ENCODE assay signal across 20 cellular contexts in genomic region chr19:32919365-32919764, GRCh38. TPM values are rescaled to one million over a fixed set of nuclear protein-coding genes. Genes with fewer than 3 reads are reported as not detected.
DNase-seq lines count a peak whose midpoint lies in the region; ATAC-seq and TF ChIP-seq lines count a peak whose summit lies in the region.
"Had no signal": no experiment of that assay in that cellular context is flagged by ENCODE, and none has a peak within 500 bp of the region (broad histone marks: within the 10 kb centered on the region; RNA-seq: fewer than 3 reads in every experiment).

No MANE protein-coding gene starts in this region.

- H3K36me3 Mint-ChIP-seq in GM23338 (ENCODE audit: low read depth) (peaks cover 7% of the 10 kb centered on the region), osteocyte (ENCODE audit: unreplicated experiment) (peaks cover 24% of the 10 kb centered on the region)
- H3K36me3 Mint-ChIP-seq in effector memory CD8-positive, alpha-beta T cell (ENCODE audit: insufficient read depth) = peaks cover 20% of the 10 kb centered on the region

- no peaks in the 10 kb centered on the region for H3K27me3 Mint-ChIP-seq in GM23338 (ENCODE audit: insufficient read depth, low read depth, poor library complexity)
- no peaks in the 10 kb centered on the region for H3K27me3 Mint-ChIP-seq in effector memory CD8-positive, alpha-beta T cell
- no peaks in the 10 kb centered on the region for H3K27me3 Mint-ChIP-seq in osteocyte (ENCODE audit: unreplicated experiment)

- H3K4me1 Mint-ChIP-seq in GM23338 = peaks cover 21% of the 10 kb centered on the region
- no peaks in the 10 kb centered on the region for H3K4me1 Mint-ChIP-seq in effector memory CD8-positive, alpha-beta T cell (ENCODE audit: low read depth in 2 of 2)
- no peaks in the 10 kb centered on the region for H3K4me1 Mint-ChIP-seq in osteocyte (ENCODE audit: unreplicated experiment)

- H3K36me3 ChIP-seq in GM23338 (ENCODE audit: insufficient read depth) = no peaks in the 10 kb centered on the region; the same call in 1 of the 2 replicates
- H3K36me3 ChIP-seq in HUES6 (ENCODE audit: control insufficient read depth, insufficient read depth, low read length) = peaks cover 13% of the 10 kb centered on the region

- H3F3A ChIP-seq in GM23338 (replicated peaks; ENCODE audit: low read depth) = peaks cover 3% of the 10 kb centered on the region; the same call in 1 of the 2 replicates

- H3K4me3 ChIP-seq in GM23338 = no peak overlapping the region
- H3K4me3 ChIP-seq in HUES6 (ENCODE audit: low read depth, low read length) = no peak overlapping the region
- H3K4me3 ChIP-seq: BLaER1 had no signal

- no peaks in the 10 kb centered on the region for H3K79me2 ChIP-seq in GM23338 (replicated peaks; ENCODE audit: insufficient read depth)

- in situ Hi-C loops in KBM-7 (cut with MboI; ENCODE audit: low pct_unique_long_range_greater_than_20kb, low sequenced_read_pairs) = no loop called here

- no peak overlapping the region for H3K4me3 Mint-ChIP-seq in GM23338
- no peak overlapping the region for H3K4me3 Mint-ChIP-seq in effector memory CD8-positive, alpha-beta T cell
- H3K4me3 Mint-ChIP-seq in osteocyte (ENCODE audit: unreplicated experiment) = no peak overlapping the region
- H3K4me3 Mint-ChIP-seq: CD14-positive monocyte; CD8-positive, alpha-beta T cell; HFFc6 had no signal

- ATAC-seq in GM23338 = no peak
- ATAC-seq in effector memory CD8-positive, alpha-beta T cell (replicated peaks) = no peak
- ATAC-seq: CD8-positive, alpha-beta T cell had no signal

- H3K4me2 ChIP-seq in GM23338 = no peak overlapping the region
- H3K4me2 ChIP-seq: BLaER1 had no signal

- H3K27me3 ChIP-seq in GM23338 (ENCODE audit: insufficient read depth) = no peaks in the 10 kb centered on the region
- H3K27me3 ChIP-seq in HUES6 (ENCODE audit: control insufficient read depth, insufficient read depth, low read length) = no peaks in the 10 kb centered on the region
- H3K27me3 ChIP-seq: BLaER1 had no signal

- H3K4me1 ChIP-seq in GM23338 (ENCODE audit: insufficient read depth) (peaks cover 20% of the 10 kb centered on the region), HUES6 (ENCODE audit: control insufficient read depth, insufficient read depth, low read length) (peaks cover 13% of the 10 kb centered on the region)

- TF ChIP-seq CTCF in GM23338 (conservative IDR thresholded peaks at IDR 0.05; ENCODE audit: low read depth in 2 of 2) (no peak), osteocyte (IDR thresholded peaks at IDR 0.05) (no peak)

- no peak overlapping the region for H2AFZ ChIP-seq in GM23338

- H3K9me3 ChIP-seq in HUES6 (ENCODE audit: control insufficient read depth, insufficient read depth, low read depth, low read length) = no peaks in the 10 kb centered on the region
- H3K9me3 ChIP-seq: BLaER1 had no signal

- H3K27ac ChIP-seq in GM23338 (ENCODE audit: low read depth) = peak overlapping the region; percentile 59; the same call in 1 of the 2 replicates
- peak overlapping the region; percentile 47; the same call in 1 of the 2 replicates for H3K27ac ChIP-seq in HUES6 (ENCODE audit: low read depth, low read length)
- H3K27ac ChIP-seq: BLaER1, HL-60 had no signal

- H3K27ac Mint-ChIP-seq in GM23338 = peak overlapping the region; percentile 33; the same call in 1 of the 2 replicates
- peak overlapping the region; percentile 6 to 15 for H3K27ac Mint-ChIP-seq in effector memory CD8-positive, alpha-beta T cell
- H3K27ac Mint-ChIP-seq in osteocyte (ENCODE audit: unreplicated experiment) = no peak overlapping the region
- H3K27ac Mint-ChIP-seq: CD14-positive monocyte, HFFc6 had no signal

- no peaks in the 10 kb centered on the region for H4K20me1 ChIP-seq in GM23338 (replicated peaks; ENCODE audit: insufficient read depth)
- H4K20me1 ChIP-seq: BLaER1 had no signal

- H3K9me3 Mint-ChIP-seq in GM23338 (no peaks in the 10 kb centered on the region), osteocyte (ENCODE audit: unreplicated experiment) (no peaks in the 10 kb centered on the region)
- H3K9me3 Mint-ChIP-seq in effector memory CD8-positive, alpha-beta T cell = no peaks in the 10 kb centered on the region
- H3K9me3 Mint-ChIP-seq: CD14-positive monocyte; CD8-positive, alpha-beta T cell; HFFc6 had no signal

- DNase-seq in GM23338 (ENCODE audit: low spot score) (no peak), osteocyte (ENCODE audit: extremely low spot score, unreplicated experiment) (peak; percentile 68), NCI-H1417 (lab: John Stamatoyannopoulos, UW) (no peak), KBM-7 (no peak), AG08396 (ENCODE audit: low spot score) (no peak)
- no peak for DNase-seq in effector memory CD8-positive, alpha-beta T cell
- DNase-seq: Calu3; CD8-positive, alpha-beta T cell; DMS79 treated with DMSO at 0.1 percent for 48 hours; GF-D8; HCEC 1CT; HFFc6; IMR-90; KG1 had no signal

- no peaks in the 10 kb centered on the region for H3K9me2 ChIP-seq in GM23338 (ENCODE audit: insufficient read depth)

- H3K9ac ChIP-seq in HUES6 (ENCODE audit: low read length) = no peak overlapping the region
- H3K9ac ChIP-seq: BLaER1 had no signal

TF ChIP-seq in GM23338, 12 proteins besides CTCF, POLR2A, EP300 and RAD21:
- TF ChIP-seq EZH2 (IDR thresholded peaks at IDR 0.05; ENCODE audit: low read depth, unreplicated experiment) = no peak

RNA-seq across cellular contexts. Expression of gene SLC7A9, which starts 49.8 kb away (rescaled TPM):
- not detected in 2 replicates for total RNA-seq in GM23338 (2014; rRNA removed; shearing (Covaris generic))
- polyA plus RNA-seq in GM23338 (2016; fragmentation: Nextera tagmentation; extraction: Ambion mirVana) = 0.19 and 0.21 TPM in 2 replicates
- 0.37 and 0.78 TPM in 2 replicates for total RNA-seq in osteocyte
- total RNA-seq: CD8-positive, alpha-beta T cell; H4; HFFc6; HT1080; IMR-90 had no signal
- polyA plus RNA-seq: CD14-positive monocyte, IMR-90 had no signal

RNA-seq across cellular contexts. Expression of gene CEP89, which starts 52.4 kb away (rescaled TPM):
- 13.4 and 17.7 TPM in 2 replicates for total RNA-seq in GM23338 (2014; rRNA removed; shearing (Covaris generic))
- 16.6 and 17.5 TPM in 2 replicates for polyA plus RNA-seq in GM23338 (2016; fragmentation: Nextera tagmentation; extraction: Ambion mirVana)
- total RNA-seq in osteocyte = 32.9 and 38.6 TPM in 2 replicates

RNA-seq across cellular contexts. Expression of gene FAAP24, which starts 52.7 kb away (rescaled TPM):
- 1.6 and 3.2 TPM in 2 replicates for total RNA-seq in GM23338 (2014; rRNA removed; shearing (Covaris generic))
- polyA plus RNA-seq in GM23338 (2016; fragmentation: Nextera tagmentation; extraction: Ambion mirVana) = 2.9 and 3.1 TPM in 2 replicates
- 4.1 and 5.5 TPM in 2 replicates for total RNA-seq in osteocyte
